35 cellular contexts compared by ENCODE assay signal in genomic region chr3:8760091-8760490, GRCh38. TPM values are rescaled to one million over a fixed set of nuclear protein-coding genes. Genes with fewer than 3 reads are reported as not detected.
"Had no signal": no experiment of that assay in that cellular context is flagged by ENCODE, and none has a peak within 500 bp of the region (broad histone marks: within the 10 kb centered on the region; RNA-seq: fewer than 3 reads in every experiment).

No MANE protein-coding gene starts in this region.

- H3K4me1 Mint-ChIP-seq: activated CD4-positive, alpha-beta T cell treated with anti-CD3 and anti-CD28 coated beads, Interleukin-2, amount 10 ng/mL, durations not matched to agents 24 days and 14 days had no signal

- ATAC-seq: activated CD8-positive, alpha-beta T cell treated with anti-CD3 and anti-CD28 coated beads for 36 hours; activated naive CD4-positive, alpha-beta T cell treated with anti-CD3 and anti-CD28 coated beads, Interleukin-2, amount 50 U/mL, for 72 hours; activated T-cell treated with anti-CD3 and anti-CD28 coated beads, Interleukin-2, amount 50 U/mL, for 4 hours had no signal

- H3K27ac ChIP-seq: adrenal gland, SJSA1 had no signal

- H3K27me3 ChIP-seq: adrenal gland, MG63, SJSA1 had no signal

- DNase-seq: activated CD4-positive, alpha-beta T cell treated with anti-CD3 and anti-CD28 coated beads, Interleukin-2, amount 10 ng/mL, durations not matched to agents 24 days and 14 days; activated CD4-positive, alpha-beta T cell treated with anti-CD3 and anti-CD28 coated beads, Interleukin-2, amount 50 U/mL, for 4 hours; activated CD8-positive, alpha-beta T cell treated with anti-CD3 and anti-CD28 coated beads for 36 hours; activated gamma-delta T cell treated with Interleukin-2 at 50 U/mL for 16 hours; activated naive CD4-positive, alpha-beta T cell treated with anti-CD3 and anti-CD28 coated beads for 36 hours; activated T-cell treated with anti-CD3 and anti-CD28 coated beads for 4 hours; activated T-cell treated with anti-CD3 and anti-CD28 coated beads, Interleukin-2, amount 50 U/mL, for 4 hours; anterior cingulate cortex; central memory CD4-positive, alpha-beta T cell; Karpas-422; KBM-7; MG63; NCI-H1048; NCI-H1105 treated with DMSO at 0.1 percent for 48 hours; NCI-H1436; NCI-H1694; NCI-H1930; NCI-H2081 treated with DMSO at 0.1 percent for 48 hours; NCI-H226; NCI-H446 treated with DMSO at 0.1 percent for 48 hours; NCI-H524; NCI-H69; NCI-H82; NK-92 treated with Interleukin-12 subunit alpha and Interleukin-12 subunit beta, amount 100 ng/mL, for 24 hours; Right ventricle myocardium superior; SK-N-SH had no signal

- H3K4me1 ChIP-seq: adrenal gland had no signal

- H3K36me3 Mint-ChIP-seq: activated naive CD4-positive, alpha-beta T cell treated with anti-CD3 and anti-CD28 coated beads, Interleukin-2, amount 50 U/mL, for 72 hours; brain had no signal

- H3K4me3 ChIP-seq: adrenal gland, MG63, SJSA1 had no signal

- H3K9ac ChIP-seq: SK-N-SH had no signal

- H3K9me3 ChIP-seq: adrenal gland, MG63, SJSA1, SK-N-SH had no signal

- H3K4me3 Mint-ChIP-seq: activated CD4-positive, alpha-beta T cell treated with anti-CD3 and anti-CD28 coated beads, Interleukin-2, amount 10 ng/mL, durations not matched to agents 24 days and 14 days; activated CD8-positive, alpha-beta T cell treated with anti-CD3 and anti-CD28 coated beads for 36 hours; activated naive CD4-positive, alpha-beta T cell treated with anti-CD3 and anti-CD28 coated beads for 36 hours; activated T-cell treated with anti-CD3 and anti-CD28 coated beads, Interleukin-2, amount 50 U/mL, for 4 hours; activated T-helper 1 cell treated with anti-CD3 and anti-CD28 coated beads, Interleukin-12 subunit alpha, Interleukin-12 subunit beta, Interleukin-2, Interleukin-4 antibody, amounts not matched to agents 30 ng/mL and 10 ng/mL and 1 ng/mL, durations not matched to agents 14 hours and 24 hours and 36 hours; brain; T-helper 1 cell treated with Interleukin-12 subunit alpha and Interleukin-12 subunit beta and Interleukin-4 antibody, amounts not matched to agents 30 μg/mL and 1 μg/mL, for 36 hours; T-helper 2 cell treated with Interferon-gamma antibody and Interleukin-4, amounts not matched to agents 5 μg/mL and 100 μg/mL, for 36 hours had no signal

- H3K9me3 Mint-ChIP-seq: activated CD4-positive, alpha-beta T cell treated with anti-CD3 and anti-CD28 coated beads, Interleukin-2, amount 10 ng/mL, durations not matched to agents 24 days and 14 days; activated CD8-positive, alpha-beta T cell treated with anti-CD3 and anti-CD28 coated beads for 36 hours; activated naive CD4-positive, alpha-beta T cell treated with anti-CD3 and anti-CD28 coated beads for 36 hours; activated naive CD4-positive, alpha-beta T cell treated with anti-CD3 and anti-CD28 coated beads, Interleukin-2, amount 50 U/mL, for 72 hours; activated T-cell treated with anti-CD3 and anti-CD28 coated beads, Interleukin-2, amount 50 U/mL, for 4 hours; activated T-helper 1 cell treated with anti-CD3 and anti-CD28 coated beads, Interleukin-12 subunit alpha, Interleukin-12 subunit beta, Interleukin-2, Interleukin-4 antibody, amounts not matched to agents 30 ng/mL and 10 ng/mL and 1 ng/mL, durations not matched to agents 14 hours and 24 hours and 36 hours; brain; T-helper 1 cell treated with Interleukin-12 subunit alpha and Interleukin-12 subunit beta and Interleukin-4 antibody, amounts not matched to agents 30 μg/mL and 1 μg/mL, for 36 hours; T-helper 2 cell treated with Interferon-gamma antibody and Interleukin-4, amounts not matched to agents 5 μg/mL and 100 μg/mL, for 36 hours had no signal

- H3K27ac Mint-ChIP-seq: activated CD4-positive, alpha-beta T cell treated with anti-CD3 and anti-CD28 coated beads, Interleukin-2, amount 10 ng/mL, durations not matched to agents 24 days and 14 days; activated CD8-positive, alpha-beta T cell treated with anti-CD3 and anti-CD28 coated beads for 36 hours; activated naive CD4-positive, alpha-beta T cell treated with anti-CD3 and anti-CD28 coated beads for 36 hours; activated naive CD4-positive, alpha-beta T cell treated with anti-CD3 and anti-CD28 coated beads, Interleukin-2, amount 50 U/mL, for 72 hours; activated T-helper 1 cell treated with anti-CD3 and anti-CD28 coated beads, Interleukin-12 subunit alpha, Interleukin-12 subunit beta, Interleukin-2, Interleukin-4 antibody, amounts not matched to agents 30 ng/mL and 10 ng/mL and 1 ng/mL, durations not matched to agents 14 hours and 24 hours and 36 hours; T-helper 1 cell treated with Interleukin-12 subunit alpha and Interleukin-12 subunit beta and Interleukin-4 antibody, amounts not matched to agents 30 μg/mL and 1 μg/mL, for 36 hours; T-helper 2 cell treated with Interferon-gamma antibody and Interleukin-4, amounts not matched to agents 5 μg/mL and 100 μg/mL, for 36 hours had no signal

- H3K36me3 ChIP-seq: adrenal gland, MG63, SJSA1 had no signal

- H3K4me2 ChIP-seq: SK-N-SH had no signal

RNA-seq across cellular contexts. Expression of gene CAV3, which starts 26.5 kb away (rescaled TPM):
- total RNA-seq: activated CD4-positive, alpha-beta T cell treated with anti-CD3 and anti-CD28 coated beads, Interleukin-2, amount 10 ng/mL, durations not matched to agents 24 days and 14 days; activated CD8-positive, alpha-beta T cell treated with anti-CD3 and anti-CD28 coated beads for 36 hours; activated naive CD4-positive, alpha-beta T cell treated with anti-CD3 and anti-CD28 coated beads for 36 hours; activated naive CD4-positive, alpha-beta T cell treated with anti-CD3 and anti-CD28 coated beads, Interleukin-2, amount 50 U/mL, for 72 hours; activated T-cell treated with anti-CD3 and anti-CD28 coated beads, Interleukin-2, amount 50 U/mL, for 4 hours; activated T-helper 1 cell treated with anti-CD3 and anti-CD28 coated beads, Interleukin-12 subunit alpha, Interleukin-12 subunit beta, Interleukin-2, Interleukin-4 antibody, amounts not matched to agents 30 ng/mL and 10 ng/mL and 1 ng/mL, durations not matched to agents 14 hours and 24 hours and 36 hours; adrenal gland; bronchial epithelial cell; OCI-LY7; SJSA1 had no signal
